Comparison of ENCODE assay signal across 9 cellular contexts in genomic region chr7:867406-868188, GRCh38. TPM values are rescaled to one million over a fixed set of nuclear protein-coding genes. Genes with fewer than 3 reads are reported as not detected.
DNase-seq lines count a peak whose midpoint lies in the region; ATAC-seq and TF ChIP-seq lines count a peak whose summit lies in the region.
"Had no signal": no experiment of that assay in that cellular context is flagged by ENCODE, and none has a peak within 500 bp of the region (broad histone marks: within the 10 kb centered on the region; RNA-seq: fewer than 3 reads in every experiment).

No MANE protein-coding gene starts in this region.

- H3K27me3 Mint-ChIP-seq in activated CD4-positive, alpha-beta T cell treated with anti-CD3 and anti-CD28 coated beads, Interleukin-2, amount 10 ng/mL, durations not matched to agents 24 days and 14 days, result no peaks in the 10 kb centered on the region

- peak; percentile 17 for ATAC-seq in left lobe of liver
- peak; percentile 61 for ATAC-seq in thoracic aorta (ENCODE audit: insufficient number of reproducible peaks, low FRiP score, low read depth)
- ATAC-seq in GM18870 (IDR thresholded peaks at IDR 0.05; ENCODE audit: unreplicated experiment), result no peak

- H3K27ac Mint-ChIP-seq in activated CD4-positive, alpha-beta T cell treated with anti-CD3 and anti-CD28 coated beads, Interleukin-2, amount 10 ng/mL, durations not matched to agents 24 days and 14 days, result no peak overlapping the region
- H3K27ac Mint-ChIP-seq: activated T-helper 2 cell treated with anti-CD3 and anti-CD28 coated beads, Interferon-gamma antibody, Interleukin-2, Interleukin-4, amounts not matched to agents 10 μg/mL and 5 μg/mL and 100 μg/mL, durations not matched to agents 14 hours and 24 hours and 36 hours had no signal

- no peaks in the 10 kb centered on the region for H3K9me3 Mint-ChIP-seq in activated CD4-positive, alpha-beta T cell treated with anti-CD3 and anti-CD28 coated beads, Interleukin-2, amount 10 ng/mL, durations not matched to agents 24 days and 14 days
- H3K9me3 Mint-ChIP-seq: activated T-helper 2 cell treated with anti-CD3 and anti-CD28 coated beads, Interferon-gamma antibody, Interleukin-2, Interleukin-4, amounts not matched to agents 10 μg/mL and 5 μg/mL and 100 μg/mL, durations not matched to agents 14 hours and 24 hours and 36 hours had no signal

- peak overlapping the region; percentile 42 for H3K4me3 ChIP-seq in thoracic aorta

- no peak overlapping the region for H3K4me3 Mint-ChIP-seq in activated CD4-positive, alpha-beta T cell treated with anti-CD3 and anti-CD28 coated beads, Interleukin-2, amount 10 ng/mL, durations not matched to agents 24 days and 14 days

- H3K27ac ChIP-seq in cingulate gyrus (ENCODE audit: low read depth, low read length) (peak overlapping the region; percentile 90), thoracic aorta (peak overlapping the region; percentile 90 to 93)

- intact Hi-C loops in activated CD4-positive, alpha-beta T cell treated with anti-CD3 and anti-CD28 coated beads, Interleukin-2, amount 10 ng/mL, durations not matched to agents 24 days and 14 days (cut with micrococcal nuclease), result no loop called here

- DNase-seq in HT1080 (ENCODE audit: low read depth) (peak; percentile 14), left lobe of liver (ENCODE audit: low spot score) (no peak), thoracic aorta (ENCODE audit: low spot score) (peak; percentile 60), NCI-H1694 (lab: John Stamatoyannopoulos, UW) (no peak), NCI-H1092 (lab: John Stamatoyannopoulos, UW) (no peak)
- DNase-seq in activated CD4-positive, alpha-beta T cell treated with anti-CD3 and anti-CD28 coated beads, Interleukin-2, amount 10 ng/mL, durations not matched to agents 24 days and 14 days, result no peak

- H3K9me3 ChIP-seq in thoracic aorta, result no peaks in the 10 kb centered on the region

- peaks cover 4% of the 10 kb centered on the region for H3K4me1 Mint-ChIP-seq in activated CD4-positive, alpha-beta T cell treated with anti-CD3 and anti-CD28 coated beads, Interleukin-2, amount 10 ng/mL, durations not matched to agents 24 days and 14 days

- H3K36me3 Mint-ChIP-seq in activated CD4-positive, alpha-beta T cell treated with anti-CD3 and anti-CD28 coated beads, Interleukin-2, amount 10 ng/mL, durations not matched to agents 24 days and 14 days (ENCODE audit: low read depth), result peaks cover 44% of the 10 kb centered on the region

- no peaks in the 10 kb centered on the region for H3K27me3 ChIP-seq in thoracic aorta (replicated peaks; ENCODE audit: insufficient read depth)

- peaks cover 18 to 37% of the 10 kb centered on the region in 2 donors for H3K4me1 ChIP-seq in thoracic aorta (ENCODE audit: control insufficient read depth in 1 of 2, low read depth in 2 of 2)

- peak; percentile 26 for TF ChIP-seq CTCF in thoracic aorta (IDR thresholded peaks at IDR 0.05)

- peaks cover 45% of the 10 kb centered on the region for H3K36me3 ChIP-seq in thoracic aorta

RNA-seq across cellular contexts. Expression of gene GET4, which starts 8.8 kb away (rescaled TPM):
- 48.0 and 51.0 TPM in 2 replicates for total RNA-seq in HT1080 (2014; rRNA removed; shearing (Covaris generic))
- 27.4 and 32.5 TPM in 2 replicates for polyA plus RNA-seq in HT1080 (2015; cell fraction: cytosol; rRNA removed)
- polyA plus RNA-seq in HT1080 (2015; cell fraction: nucleus; rRNA removed), result 48.7 and 53.2 TPM in 2 replicates
- total RNA-seq in left lobe of liver (38.2 TPM), thoracic aorta (10 to 100 TPM; 26.9 to 28.4 TPM)
- 35.8 and 41.0 TPM in 2 replicates for total RNA-seq in activated CD4-positive, alpha-beta T cell treated with anti-CD3 and anti-CD28 coated beads, Interleukin-2, amount 10 ng/mL, durations not matched to agents 24 days and 14 days

RNA-seq across cellular contexts. Expression of gene SUN1, which starts 35.3 kb away (rescaled TPM):
- 81.8 and 130 TPM in 2 replicates for total RNA-seq in HT1080 (2014; rRNA removed; shearing (Covaris generic))
- 112 and 125 TPM in 2 replicates for polyA plus RNA-seq in HT1080 (2015; cell fraction: cytosol; rRNA removed)
- polyA plus RNA-seq in HT1080 (2015; cell fraction: nucleus; rRNA removed), result 422 and 443 TPM in 2 replicates
- 41.5 TPM for total RNA-seq in left lobe of liver
- total RNA-seq in thoracic aorta, result 100 to 1,000 TPM; 205 to 319 TPM
- 85.8 and 90.3 TPM in 2 replicates for total RNA-seq in activated CD4-positive, alpha-beta T cell treated with anti-CD3 and anti-CD28 coated beads, Interleukin-2, amount 10 ng/mL, durations not matched to agents 24 days and 14 days

Comparison
In these comparisons a context has a peak if more than half of its experiments do, and no peak if none do; other contexts are left out.
1. DNase-seq: peak in HT1080 (single experiment) and thoracic aorta (single experiment); none in left lobe of liver (single experiment), NCI-H1694 (single experiment), NCI-H1092 (single experiment) and activated CD4-positive, alpha-beta T cell treated with anti-CD3 and anti-CD28 coated beads, Interleukin-2, amount 10 ng/mL, durations not matched to agents 24 days and 14 days (single experiment).